In genomic region chr4:16508968-16509367, GRCh38 we compare ENCODE assay signal across 9 cellular contexts.
DNase-seq lines count a peak whose midpoint lies in the region; ATAC-seq and TF ChIP-seq lines count a peak whose summit lies in the region.
"Had no signal": no experiment of that assay in that cellular context is flagged by ENCODE, and none has a peak within 500 bp of the region (broad histone marks: within the 10 kb centered on the region; RNA-seq: fewer than 3 reads in every experiment).

No MANE protein-coding gene starts in this region.

- no peaks in the 10 kb centered on the region for H3K4me1 Mint-ChIP-seq in mesothelial cell of epicardium

- TF ChIP-seq CTCF in brain microvascular endothelial cell (IDR thresholded peaks at IDR 0.05; ENCODE audit: low read depth, low read length, missing control alignments) (peak; percentile 36), mesothelial cell of epicardium (IDR thresholded peaks at IDR 0.05; ENCODE audit: unreplicated experiment) (peak; percentile 39)

- H3K36me3 Mint-ChIP-seq in mesothelial cell of epicardium, result no peaks in the 10 kb centered on the region

- no peak overlapping the region for H3K27ac ChIP-seq in brain microvascular endothelial cell

- H3K4me3 Mint-ChIP-seq in mesothelial cell of epicardium, result no peak overlapping the region

- no peak for ATAC-seq in GM19351 (IDR thresholded peaks at IDR 0.05; ENCODE audit: unreplicated experiment)

- no peaks in the 10 kb centered on the region for H3K27me3 Mint-ChIP-seq in mesothelial cell of epicardium (ENCODE audit: low read depth)

- H3K9me3 Mint-ChIP-seq in mesothelial cell of epicardium, result peaks cover 3% of the 10 kb centered on the region

- H3K36me3 ChIP-seq in brain microvascular endothelial cell (replicated peaks), result no peaks in the 10 kb centered on the region

- no peak overlapping the region for H3K27ac Mint-ChIP-seq in mesothelial cell of epicardium

- in situ Hi-C loops in brain microvascular endothelial cell (cut with HindIII; ENCODE audit: low pct_ligation_motif_present, low sequenced_read_pairs), result no loop called here

- DNase-seq in DMS53 (lab: John Stamatoyannopoulos, UW) (peak; percentile 56), HT1080 (ENCODE audit: low read depth) (peak; percentile 26), brain microvascular endothelial cell (peak; percentile 18), mesothelial cell of epicardium (ENCODE audit: low spot score in 2 of 2, unreplicated experiment in 2 of 2) (no peak), SKM-1 (lab: John Stamatoyannopoulos, UW; ENCODE audit: unreplicated experiment) (no peak), 8988T (no peak), DMS79 (lab: John Stamatoyannopoulos, UW) (no peak)

- no peaks in the 10 kb centered on the region for H3K27me3 ChIP-seq in brain microvascular endothelial cell (replicated peaks)

- no peak overlapping the region for H3K4me3 ChIP-seq in brain microvascular endothelial cell (ENCODE audit: low read depth, low read length)
- H3K4me3 ChIP-seq: lung had no signal

Comparison
In these comparisons a context has a peak if more than half of its experiments do, and no peak if none do; other contexts are left out.
1. DNase-seq: peak in DMS53 (single experiment), HT1080 (single experiment) and brain microvascular endothelial cell (single experiment); none in mesothelial cell of epicardium (0 of 2), SKM-1 (single experiment), 8988T (single experiment) and DMS79 (single experiment).